Comparison of ENCODE assay signal across 1 cellular context in the genomic region with DNA sequence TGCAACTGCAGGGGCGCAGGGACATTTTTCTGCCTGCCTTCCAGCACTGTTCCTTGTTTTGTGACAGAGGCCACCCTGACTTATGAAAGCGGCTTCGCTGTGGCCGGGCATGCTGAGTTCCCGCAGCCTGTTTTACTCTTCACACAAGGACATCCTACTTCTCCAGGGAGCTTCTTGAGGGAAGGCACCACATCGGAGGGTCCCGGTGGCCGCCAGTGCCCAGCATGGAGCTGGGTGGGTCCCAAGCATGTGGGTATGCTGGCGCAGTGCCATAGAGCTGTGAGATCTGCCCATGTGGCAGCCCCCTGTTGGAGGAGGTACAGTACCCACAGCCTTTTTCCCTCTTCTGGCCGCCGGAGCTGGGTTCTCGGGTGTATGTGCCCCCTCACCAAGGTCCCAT.
TF ChIP-seq lines count a peak whose summit lies in the region.

No MANE protein-coding gene starts in this region.

TF ChIP-seq in IMR-90, 13 proteins besides CTCF, POLR2A, EP300 and RAD21:
- TF ChIP-seq NFE2L2 (IDR thresholded peaks at IDR 0.05; ENCODE audit: low read depth, low read length): no peak
- TF ChIP-seq RCOR1 (IDR thresholded peaks at IDR 0.05; ENCODE audit: insufficient replicate concordance, low read length): no peak
